ENCODE assay signal across 29 cellular contexts in genomic region chr7:2920041-2920440, GRCh38.
"Had no signal": no experiment of that assay in that cellular context is flagged by ENCODE, and none has a peak within 500 bp of the region (broad histone marks: within the 10 kb centered on the region; RNA-seq: fewer than 3 reads in every experiment).

No MANE protein-coding gene starts in this region.

- H3K4me1 ChIP-seq: breast epithelium, Peyer's patch had no signal

- H3K4me1 Mint-ChIP-seq: activated naive CD4-positive, alpha-beta T cell treated with anti-CD3 and anti-CD28 coated beads, Interleukin-2, amount 10 ng/mL, durations not matched to agents 7 days and 5 days; WTC11 had no signal

- H3K27me3 ChIP-seq: Peyer's patch had no signal

- H3K4me3 Mint-ChIP-seq: activated CD4-positive, alpha-beta T cell treated with anti-CD3 and anti-CD28 coated beads, Interleukin-2, amount 10 ng/mL, durations not matched to agents 24 days and 14 days; activated naive CD4-positive, alpha-beta T cell treated with anti-CD3 and anti-CD28 coated beads, Interleukin-2, amount 10 ng/mL, durations not matched to agents 7 days and 5 days; activated naive CD8-positive, alpha-beta T cell treated with anti-CD3 and anti-CD28 coated beads, Interleukin-2, amount 10 ng/mL, durations not matched to agents 7 days and 5 days; WTC11 had no signal

- DNase-seq: activated CD4-positive, alpha-beta T cell treated with anti-CD3 and anti-CD28 coated beads, Interleukin-2, amount 10 ng/mL, durations not matched to agents 24 days and 14 days; activated CD4-positive, alpha-beta T cell treated with anti-CD3 and anti-CD28 coated beads, Interleukin-2, amount 50 U/mL, for 48 hours; activated CD4-positive, CD25-positive, alpha-beta regulatory T cell treated with anti-CD3 and anti-CD28 coated beads, Interleukin-2, amount 50 U/mL, for 72 hours; activated CD8-positive, alpha-beta memory T cell treated with anti-CD3 and anti-CD28 coated beads, Interleukin-2, amount 50 U/mL, for 48 hours; activated gamma-delta T cell; activated naive CD4-positive, alpha-beta T cell treated with anti-CD3 and anti-CD28 coated beads, Interleukin-2, amount 10 ng/mL, durations not matched to agents 7 days and 5 days; activated naive CD8-positive, alpha-beta T cell treated with anti-CD3 and anti-CD28 coated beads, Interleukin-2, amount 10 ng/mL, durations not matched to agents 7 days and 5 days; activated T-cell treated with anti-CD3 and anti-CD28 coated beads, Interleukin-2, amount 50 U/mL, for 1 hour; aorta; caudate nucleus; NCI-H1092; NCI-H1417; NCI-H1694; NCI-H2029; NCI-H2107; NCI-H2171 treated with DMSO at 0.1 percent for 48 hours; NCI-H226; NCI-H510A treated with DMSO at 0.1 percent for 48 hours; NCI-H69; NK-92 treated with Interleukin-12 subunit alpha and Interleukin-12 subunit beta, amount 100 ng/mL, for 24 hours; Peyer's patch; Right ventricle myocardium superior; SJCRH30; SK-N-SH; T-helper 1 cell had no signal

- H3K4me3 ChIP-seq: breast epithelium, Peyer's patch, SJCRH30 had no signal

- H3K9ac ChIP-seq: KMS-11, SK-N-SH had no signal

- H3K9me3 Mint-ChIP-seq: activated CD4-positive, alpha-beta T cell treated with anti-CD3 and anti-CD28 coated beads, Interleukin-2, amount 10 ng/mL, durations not matched to agents 24 days and 14 days; activated naive CD4-positive, alpha-beta T cell treated with anti-CD3 and anti-CD28 coated beads, Interleukin-2, amount 10 ng/mL, durations not matched to agents 7 days and 5 days; activated naive CD8-positive, alpha-beta T cell treated with anti-CD3 and anti-CD28 coated beads, Interleukin-2, amount 10 ng/mL, durations not matched to agents 7 days and 5 days had no signal

- H3K27ac Mint-ChIP-seq: activated CD4-positive, alpha-beta T cell treated with anti-CD3 and anti-CD28 coated beads, Interleukin-2, amount 10 ng/mL, durations not matched to agents 24 days and 14 days; activated naive CD4-positive, alpha-beta T cell treated with anti-CD3 and anti-CD28 coated beads, Interleukin-2, amount 10 ng/mL, durations not matched to agents 7 days and 5 days; WTC11 had no signal

- ATAC-seq: WTC11 had no signal

- H3K9me3 ChIP-seq: breast epithelium, Peyer's patch, SK-N-SH had no signal

- H3K4me2 ChIP-seq: KMS-11, SK-N-SH had no signal

- H3K36me3 ChIP-seq: breast epithelium, Peyer's patch, SJCRH30 had no signal

- H3K27ac ChIP-seq: breast epithelium, KMS-11, Peyer's patch, RWPE1, SJCRH30 had no signal

- H3K27me3 Mint-ChIP-seq: activated CD4-positive, alpha-beta T cell treated with anti-CD3 and anti-CD28 coated beads, Interleukin-2, amount 10 ng/mL, durations not matched to agents 24 days and 14 days; activated naive CD4-positive, alpha-beta T cell treated with anti-CD3 and anti-CD28 coated beads, Interleukin-2, amount 10 ng/mL, durations not matched to agents 7 days and 5 days; activated naive CD8-positive, alpha-beta T cell treated with anti-CD3 and anti-CD28 coated beads, Interleukin-2, amount 10 ng/mL, durations not matched to agents 7 days and 5 days had no signal
